ENCODE assay signal across 10 cellular contexts in the genomic region with DNA sequence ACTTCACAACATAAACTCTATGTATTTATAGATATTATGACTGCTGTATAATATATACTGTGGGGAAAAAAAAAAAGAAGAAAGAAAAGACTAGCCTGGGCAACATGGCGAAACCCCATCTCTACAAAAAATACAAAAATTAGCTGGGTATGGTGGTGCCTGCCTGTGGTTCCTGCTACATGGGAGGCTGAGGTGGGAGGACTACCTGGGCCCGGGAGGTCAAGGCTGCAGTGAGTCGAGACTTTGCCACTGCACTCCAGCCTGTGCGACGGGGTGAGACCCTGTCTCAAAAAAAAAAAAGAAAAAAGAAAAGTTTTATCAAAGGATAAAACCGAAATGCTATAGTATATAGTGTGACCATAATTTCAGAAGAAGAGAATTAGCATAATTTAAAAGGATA. TPM values are rescaled to one million over a fixed set of nuclear protein-coding genes. Genes with fewer than 3 reads are reported as not detected.
DNase-seq lines count a peak whose midpoint lies in the region; TF ChIP-seq lines count a peak whose summit lies in the region.
"Had no signal": no experiment of that assay in that cellular context is flagged by ENCODE, and none has a peak within 500 bp of the region (broad histone marks: within the 10 kb centered on the region; RNA-seq: fewer than 3 reads in every experiment).

No MANE protein-coding gene starts in this region.

- H3K9me2 ChIP-seq in MM.1S (replicated peaks; ENCODE audit: insufficient read depth, low read length): no peaks in the 10 kb centered on the region

- H3K9me3 ChIP-seq in BLaER1 treated with 17β-estradiol and CSF1 and Interleukin-3, amounts not matched to agents 10 nM and 100 nM (replicated peaks in 1 of 11): no peaks in the 10 kb centered on the region
- H3K9me3 ChIP-seq in MM.1S (replicated peaks; ENCODE audit: insufficient read depth, low read length): no peaks in the 10 kb centered on the region
- no peaks in the 10 kb centered on the region for H3K9me3 ChIP-seq in duodenal mucosa (ENCODE audit: control insufficient read depth in 1 of 2, low read length in 2 of 2)

- TF ChIP-seq CTCF in MM.1S (IDR thresholded peaks at IDR 0.05; ENCODE audit: low read length) (no peak), neural crest cell (conservative IDR thresholded peaks at IDR 0.05) (no peak)

- H2AFZ ChIP-seq in MM.1S (ENCODE audit: low read length): no peak overlapping the region

- H3K27me3 Mint-ChIP-seq in neural crest cell (ENCODE audit: low read depth): peaks cover 2% of the 10 kb centered on the region

- peak overlapping the region; percentile 80 to 99 (median 88) for H3K4me3 ChIP-seq in BLaER1 treated with 17β-estradiol and CSF1 and Interleukin-3, amounts not matched to agents 10 nM and 100 nM
- H3K4me3 ChIP-seq in MM.1S (ENCODE audit: low read length) (peak overlapping the region; percentile 21; the same call in 1 of the 2 replicates), duodenal mucosa (ENCODE audit: low read depth in 1 of 2, low read length in 2 of 2) (peak overlapping the region; percentile 40 to 100)

- peaks cover 36 to 80% (median 64%) of the 10 kb centered on the region in 11 experiments for H4K20me1 ChIP-seq in BLaER1 treated with 17β-estradiol and CSF1 and Interleukin-3, amounts not matched to agents 10 nM and 100 nM
- H4K20me1 ChIP-seq in MM.1S (ENCODE audit: insufficient read depth, low read length): peaks cover 8% of the 10 kb centered on the region; the same call in 1 of the 2 replicates

- peak overlapping the region; percentile 64 for H3K4me3 Mint-ChIP-seq in neural crest cell

- peaks cover 39 to 63% (median 53%) of the 10 kb centered on the region in 10 experiments for H3K4me1 ChIP-seq in BLaER1 treated with 17β-estradiol and CSF1 and Interleukin-3, amounts not matched to agents 10 nM and 100 nM
- H3K4me1 ChIP-seq in MM.1S (ENCODE audit: low read length) (peaks cover 39% of the 10 kb centered on the region), duodenal mucosa (ENCODE audit: control insufficient read depth in 1 of 2, insufficient read depth in 2 of 2, low read length in 2 of 2) (peaks cover 49% of the 10 kb centered on the region in 2 donors)

- peaks cover 2% of the 10 kb centered on the region for H3K36me3 Mint-ChIP-seq in neural crest cell (ENCODE audit: low read depth)

- H3K9ac ChIP-seq in BLaER1 treated with 17β-estradiol and CSF1 and Interleukin-3, amounts not matched to agents 10 nM and 100 nM: peak overlapping the region in 10 of 11 experiments; percentile 49 to 95 (median 73); a peak in 18 of 22 replicates
- H3K9ac ChIP-seq in MM.1S (ENCODE audit: low read length) (no peak overlapping the region), duodenal mucosa (ENCODE audit: low read depth in 1 of 2, low read length in 2 of 2) (peak overlapping the region in 1 of 2 donors; percentile 17)

- peak overlapping the region; percentile 93 to 100 (median 99) for H3K4me2 ChIP-seq in BLaER1 treated with 17β-estradiol and CSF1 and Interleukin-3, amounts not matched to agents 10 nM and 100 nM
- H3K4me2 ChIP-seq in MM.1S (ENCODE audit: low read depth, low read length): peak overlapping the region; percentile 37

- peaks cover 60% of the 10 kb centered on the region for H3K4me1 Mint-ChIP-seq in neural crest cell

- H3K27ac ChIP-seq in BLaER1 treated with 17β-estradiol and CSF1 and Interleukin-3, amounts not matched to agents 10 nM and 100 nM: no peak overlapping the region
- H3K27ac ChIP-seq in MM.1S (ENCODE audit: low read length) (no peak overlapping the region), duodenal mucosa (ENCODE audit: low read depth, low read length) (no peak overlapping the region)

- no peak for DNase-seq in MM.1S
- no peak for DNase-seq in neural crest cell (ENCODE audit: low read depth, low spot score)
- no peak for DNase-seq in NCI-H2227 (lab: John Stamatoyannopoulos, UW; ENCODE audit: unreplicated experiment)
- no peak for DNase-seq in NK-92 treated with Interleukin-12 subunit alpha and Interleukin-12 subunit beta, amount 100 ng/mL, for 24 hours (lab: John Stamatoyannopoulos, UW)
- DNase-seq in activated CD4-positive, alpha-beta T cell treated with anti-CD3 and anti-CD28 coated beads for 1 hour: no peak
- DNase-seq in NCI-H1105 (lab: John Stamatoyannopoulos, UW): no peak
- DNase-seq: NCI-H1436 treated with DMSO at 0.1 percent for 48 hours, small intestine had no signal

- no peak overlapping the region for H3K27ac Mint-ChIP-seq in neural crest cell (ENCODE audit: unreplicated experiment)

- no peaks in the 10 kb centered on the region for H3K27me3 ChIP-seq in BLaER1 treated with 17β-estradiol and CSF1 and Interleukin-3, amounts not matched to agents 10 nM and 100 nM
- no peaks in the 10 kb centered on the region for H3K27me3 ChIP-seq in MM.1S (replicated peaks; ENCODE audit: insufficient read depth, low read length)
- no peaks in the 10 kb centered on the region for H3K27me3 ChIP-seq in duodenal mucosa (ENCODE audit: control insufficient read depth in 1 of 2, insufficient read depth in 2 of 2, low read length in 2 of 2)

- no peaks in the 10 kb centered on the region for H3K9me3 Mint-ChIP-seq in neural crest cell

- peaks cover 0 to 35% (median 13%) of the 10 kb centered on the region in 11 experiments; a peak in 10 of 22 replicates for H3K36me3 ChIP-seq in BLaER1 treated with 17β-estradiol and CSF1 and Interleukin-3, amounts not matched to agents 10 nM and 100 nM
- H3K36me3 ChIP-seq in MM.1S (replicated peaks; ENCODE audit: insufficient read depth, low read length): no peaks in the 10 kb centered on the region; the same call in 1 of the 2 replicates
- no peaks in the 10 kb centered on the region for H3K36me3 ChIP-seq in duodenal mucosa (ENCODE audit: control insufficient read depth in 1 of 2, insufficient read depth in 2 of 2, low read length in 2 of 2)

- H3K79me2 ChIP-seq in MM.1S (ENCODE audit: low read length): peaks cover 73% of the 10 kb centered on the region

- peaks cover 6% of the 10 kb centered on the region for H3F3A ChIP-seq in MM.1S (ENCODE audit: insufficient read depth, low read length)

RNA-seq across cellular contexts. Expression of gene EXOC8, which starts 2.7 kb away (rescaled TPM):
- 9.1 and 10.1 TPM in 2 replicates for total RNA-seq in neural crest cell

RNA-seq across cellular contexts. Expression of gene SPRTN, which starts 3.1 kb away (rescaled TPM):
- total RNA-seq in neural crest cell: 16.0 and 17.2 TPM in 2 replicates

Comparison
In these comparisons a context has a peak if more than half of its experiments do, and no peak if none do; other contexts are left out.
1. H3K4me3 ChIP-seq: peak in every context shown above with its lines; median percentile 88 in BLaER1 treated with 17β-estradiol and CSF1 and Interleukin-3, amounts not matched to agents 10 nM and 100 nM; 70 in duodenal mucosa; 21 in MM.1S.